Comparison of ENCODE assay signal across 14 cellular contexts in the genomic region with DNA sequence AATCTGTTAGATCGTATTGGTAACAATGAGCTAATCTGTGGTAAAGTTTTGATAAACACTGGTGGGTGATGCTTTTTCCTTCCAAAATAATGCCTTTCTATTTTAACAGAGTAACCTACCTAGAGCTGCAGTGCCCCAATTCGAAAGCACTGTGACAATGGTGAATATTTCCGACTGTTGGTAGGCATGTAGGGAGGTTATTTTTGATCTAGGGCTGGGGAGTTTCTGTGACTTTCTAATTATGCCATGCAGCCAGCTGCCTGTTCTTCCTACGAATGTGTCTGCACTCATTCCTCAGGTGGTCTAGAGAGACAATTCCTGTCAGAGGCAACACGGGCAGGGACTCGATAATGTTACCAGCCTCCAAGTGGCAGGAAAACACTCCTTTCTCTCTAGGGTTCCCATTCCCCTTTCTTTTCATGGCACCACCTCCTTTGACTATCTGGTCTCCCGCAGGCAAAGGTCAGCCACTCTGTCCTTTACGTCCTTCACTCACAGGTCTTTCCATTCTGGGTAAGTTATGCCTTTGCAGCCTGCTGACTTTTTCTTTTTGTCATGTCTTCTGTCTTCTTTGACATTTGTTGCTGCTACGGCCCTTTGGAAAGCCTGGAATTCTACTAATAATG.
DNase-seq lines count a peak whose midpoint lies in the region; ATAC-seq and TF ChIP-seq lines count a peak whose summit lies in the region.
"Had no signal": no experiment of that assay in that cellular context is flagged by ENCODE, and none has a peak within 500 bp of the region (broad histone marks: within the 10 kb centered on the region; RNA-seq: fewer than 3 reads in every experiment).

No MANE protein-coding gene starts in this region.

- H3K36me3 Mint-ChIP-seq in GM23338 (ENCODE audit: low read depth) (no peaks in the 10 kb centered on the region), neural progenitor cell (peaks cover 4% of the 10 kb centered on the region)
- H3K36me3 Mint-ChIP-seq: CD8-positive, alpha-beta T cell had no signal

- H3K4me1 Mint-ChIP-seq in GM23338 (peaks cover 13% of the 10 kb centered on the region), neural progenitor cell (peaks cover 35% of the 10 kb centered on the region)

- H3K27ac Mint-ChIP-seq in GM23338, result no peak overlapping the region
- peak overlapping the region; percentile 59 for H3K27ac Mint-ChIP-seq in neural progenitor cell
- H3K27ac Mint-ChIP-seq: CD8-positive, alpha-beta T cell had no signal

- H3K4me1 ChIP-seq in GM23338 (ENCODE audit: insufficient read depth) (peaks cover 3% of the 10 kb centered on the region; the same call in 1 of the 2 replicates), HUES64 (ENCODE audit: insufficient read depth, low read length) (peaks cover 16% of the 10 kb centered on the region), neural progenitor cell (peaks cover 18% of the 10 kb centered on the region), breast epithelium (no peaks in the 10 kb centered on the region)

- H3K27ac ChIP-seq in GM23338 (ENCODE audit: low read depth) (no peak overlapping the region), HUES64 (ENCODE audit: low read depth, low read length) (peak overlapping the region; percentile 29; the same call in 1 of the 2 replicates), neural progenitor cell (peak overlapping the region; percentile 35), breast epithelium (no peak overlapping the region)
- H3K27ac ChIP-seq: SK-N-MC had no signal

- no peaks in the 10 kb centered on the region for H3K9me3 ChIP-seq in HUES64 (ENCODE audit: insufficient read depth, low read depth, low read length)
- H3K9me3 ChIP-seq in neural progenitor cell (ENCODE audit: low read depth), result no peaks in the 10 kb centered on the region
- H3K9me3 ChIP-seq in breast epithelium, result no peaks in the 10 kb centered on the region

- peaks cover 7% of the 10 kb centered on the region for H3K9me2 ChIP-seq in GM23338 (ENCODE audit: insufficient read depth)

- WGBS in HUES64, result 56% methylated on average over 8 of the region's 9 CpGs

- H3K27me3 Mint-ChIP-seq in GM23338 (ENCODE audit: insufficient read depth, low read depth, poor library complexity) (peaks cover 4% of the 10 kb centered on the region), neural progenitor cell (ENCODE audit: insufficient read depth, low read depth) (peaks cover 14% of the 10 kb centered on the region)

- H3K4me3 ChIP-seq in GM23338, result no peak overlapping the region
- no peak overlapping the region for H3K4me3 ChIP-seq in HUES64 (ENCODE audit: low read length)
- H3K4me3 ChIP-seq in neural progenitor cell, result no peak overlapping the region
- H3K4me3 ChIP-seq in breast epithelium, result no peak overlapping the region
- H3K4me3 ChIP-seq: SK-N-MC had no signal

- peak overlapping the region; percentile 84 for H2AFZ ChIP-seq in GM23338
- no peak overlapping the region for H2AFZ ChIP-seq in neural progenitor cell (replicated peaks)

- no peak for DNase-seq in GM23338 (ENCODE audit: low spot score)
- no peak for DNase-seq in left ventricle myocardium superior
- peak; percentile 59 for DNase-seq in neural progenitor cell (ENCODE audit: low spot score)
- DNase-seq in T-helper 9 cell, result no peak
- no peak for DNase-seq in breast epithelium (ENCODE audit: low spot score in 2 of 2)
- DNase-seq: CD8-positive, alpha-beta T cell; H9; NCI-H1436 treated with DMSO at 0.1 percent for 48 hours; NCI-H345; NK-92 treated with Interleukin-12 subunit alpha and Interleukin-12 subunit beta, amount 100 ng/mL, for 24 hours; PC-3 had no signal

- ATAC-seq in GM23338 (peak; percentile 70), left ventricle myocardium superior (peak; percentile 69), GM19467 (IDR thresholded peaks at IDR 0.05; ENCODE audit: unreplicated experiment) (no peak)
- ATAC-seq: CD8-positive, alpha-beta T cell; PC-3 had no signal

- H3F3A ChIP-seq in GM23338 (replicated peaks; ENCODE audit: low read depth), result no peaks in the 10 kb centered on the region
- peaks cover 13% of the 10 kb centered on the region for H3F3A ChIP-seq in neural progenitor cell (ENCODE audit: low read depth)

- H3K9me3 Mint-ChIP-seq in GM23338 (peaks cover 3% of the 10 kb centered on the region; the same call in 1 of the 3 replicates), neural progenitor cell (peaks cover 7% of the 10 kb centered on the region)
- H3K9me3 Mint-ChIP-seq: CD8-positive, alpha-beta T cell had no signal

- intact Hi-C loops in left ventricle myocardium superior (cut with micrococcal nuclease) (no loop called here), breast epithelium (cut with DNase I; ENCODE audit: low total_unique reads) (no loop called here)

- H3K4me2 ChIP-seq in GM23338 (no peak overlapping the region), neural progenitor cell (peak overlapping the region; percentile 66)

- H3K4me3 Mint-ChIP-seq in GM23338 (no peak overlapping the region), neural progenitor cell (peak overlapping the region; percentile 57)
- H3K4me3 Mint-ChIP-seq: CD8-positive, alpha-beta T cell; H9 had no signal

- TF ChIP-seq CTCF in GM23338 (conservative IDR thresholded peaks at IDR 0.05; ENCODE audit: low read depth in 2 of 2) (no peak), neural progenitor cell (IDR thresholded peaks at IDR 0.05) (no peak), breast epithelium (IDR thresholded peaks at IDR 0.05) (no peak)

- H3K9ac ChIP-seq in HUES64 (ENCODE audit: low read depth, low read length) (no peak overlapping the region), neural progenitor cell (no peak overlapping the region)

- H3K36me3 ChIP-seq in GM23338 (ENCODE audit: insufficient read depth) (no peaks in the 10 kb centered on the region), HUES64 (ENCODE audit: insufficient read depth, low read length) (no peaks in the 10 kb centered on the region), neural progenitor cell (no peaks in the 10 kb centered on the region), breast epithelium (no peaks in the 10 kb centered on the region)

- no peak for TF ChIP-seq POLR2A in breast epithelium (IDR thresholded peaks at IDR 0.05)

- H4K20me1 ChIP-seq in GM23338 (replicated peaks; ENCODE audit: insufficient read depth) (no peaks in the 10 kb centered on the region), neural progenitor cell (ENCODE audit: low read depth) (no peaks in the 10 kb centered on the region)

- H3K27me3 ChIP-seq in GM23338 (ENCODE audit: insufficient read depth), result no peaks in the 10 kb centered on the region
- H3K27me3 ChIP-seq in HUES64 (ENCODE audit: insufficient read depth, low read length), result no peaks in the 10 kb centered on the region
- no peaks in the 10 kb centered on the region for H3K27me3 ChIP-seq in neural progenitor cell
- H3K27me3 ChIP-seq in breast epithelium, result no peaks in the 10 kb centered on the region

- H3K79me2 ChIP-seq in GM23338 (replicated peaks; ENCODE audit: insufficient read depth), result no peaks in the 10 kb centered on the region
- no peaks in the 10 kb centered on the region for H3K79me2 ChIP-seq in neural progenitor cell (ENCODE audit: low read depth)

TF ChIP-seq in GM23338, 12 proteins besides CTCF, POLR2A, EP300 and RAD21 (continues in another document):
- no peak for TF ChIP-seq STAT1 (IDR thresholded peaks at IDR 0.05; ENCODE audit: unreplicated experiment)

Comparison
In these comparisons a context has a peak if more than half of its experiments do, and no peak if none do; other contexts are left out.
1. H3K27ac ChIP-seq: peak in HUES64 (single experiment) and neural progenitor cell (single experiment); none in GM23338 (single experiment) and breast epithelium (0 of 2).